ENCODE assay signal across 23 cellular contexts in genomic region chr11:34459507-34460162, GRCh38. TPM values are rescaled to one million over a fixed set of nuclear protein-coding genes. Genes with fewer than 3 reads are reported as not detected.
"Had no signal": no experiment of that assay in that cellular context is flagged by ENCODE, and none has a peak within 500 bp of the region (broad histone marks: within the 10 kb centered on the region; RNA-seq: fewer than 3 reads in every experiment).

No MANE protein-coding gene starts in this region.

- H3K9me3 ChIP-seq: SK-N-SH had no signal

- ATAC-seq: Panc1, PC-3 had no signal

- H3K27ac ChIP-seq: HL-60, RWPE1 had no signal

- DNase-seq: KBM-7, NCI-H1092, NCI-H1105 treated with DMSO at 0.1 percent for 48 hours, NCI-H1436, NCI-H187, NCI-H2029, NCI-H2081 treated with DMSO at 0.1 percent for 48 hours, NCI-H2171, NCI-H226, NCI-H446, NCI-H510A, NCI-H524 treated with DMSO at 0.1 percent for 48 hours, NCI-H69, NCI-H774, PC-3, SHP77, SK-N-SH, SW 1271 had no signal

RNA-seq across cellular contexts. Expression of gene ELF5, which starts 54.0 kb away (rescaled TPM):
- total RNA-seq: MCF 10A, SK-MEL-5 had no signal
